Comparison of ENCODE assay signal across 13 cellular contexts in the genomic region with DNA sequence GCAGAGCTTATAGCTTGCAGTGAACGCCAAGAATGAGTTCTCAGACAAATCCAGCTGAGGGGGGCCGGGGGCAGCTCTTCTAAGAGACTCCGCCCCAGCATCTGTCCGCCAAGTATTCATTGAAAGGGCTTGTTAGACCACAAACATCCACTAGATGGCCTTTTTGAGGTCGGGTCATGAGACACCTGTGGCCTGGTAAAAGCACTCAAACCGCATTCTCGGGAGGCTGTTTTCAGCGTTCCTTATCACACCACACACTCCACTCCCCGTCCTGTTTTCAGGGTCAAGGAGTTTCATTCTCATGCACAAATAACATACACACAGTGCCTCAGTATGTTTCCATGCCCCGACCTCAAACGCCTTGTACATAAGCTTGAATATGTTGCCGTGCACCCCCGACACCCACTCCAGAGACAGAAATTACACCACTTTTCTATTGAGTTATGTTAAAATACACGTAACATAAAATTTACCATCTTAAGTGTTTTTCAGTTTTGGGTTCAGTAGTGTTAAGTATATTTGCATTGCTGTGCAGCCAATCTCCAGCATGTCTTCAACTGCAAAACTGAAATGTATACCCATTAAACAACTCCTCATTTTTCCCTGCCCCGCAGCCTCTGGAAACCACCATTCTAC. TPM values are rescaled to one million over a fixed set of nuclear protein-coding genes. Genes with fewer than 3 reads are reported as not detected.
A peak's percentile ranks its signal among the peaks of the same experiment; 100 is the strongest.
DNase-seq lines count a peak whose midpoint lies in the region; ATAC-seq, FAIRE-seq and TF ChIP-seq lines count a peak whose summit lies in the region.
"Not testable (repeated sequence)": the region's sequence is repeated elsewhere in the genome, so short reads cannot be mapped to it uniquely, and the experiment has no call there.
"Had no signal": no experiment of that assay in that cellular context is flagged by ENCODE, and none has a peak within 500 bp of the region (broad histone marks: within the 10 kb centered on the region; RNA-seq: fewer than 3 reads in every experiment).

No MANE protein-coding gene starts in this region.

- H3K4me1 Mint-ChIP-seq in activated B cell treated with CpG ODN at 0.5 μM for 24 hours, naive B cell: not testable (repeated sequence)

- CTCF ChIA-PET in activated B cell treated with CpG ODN at 0.5 μM for 24 hours (lab: Charles Lee), result not testable (repeated sequence)

- not testable (repeated sequence) for H3K9me3 Mint-ChIP-seq in activated B cell treated with CpG ODN at 0.5 μM for 24 hours, naive B cell

- H3K4me3 Mint-ChIP-seq in activated B cell treated with CpG ODN at 0.5 μM for 24 hours, naive B cell: not testable (repeated sequence)

- POLR2A ChIA-PET in activated B cell treated with CpG ODN at 0.5 μM for 24 hours (lab: Charles Lee), result not testable (repeated sequence)

- DNase-seq in activated B cell treated with CpG ODN at 0.5 μM for 24 hours, naive B cell: not testable (repeated sequence)

- FAIRE-seq in colon (lab: Jason Lieb, UNC), result peak; percentile 57

- ATAC-seq in GM18868 (IDR thresholded peaks at IDR 0.05; ENCODE audit: unreplicated experiment), result peak; percentile 70
- ATAC-seq in GM21423 (IDR thresholded peaks at IDR 0.05; ENCODE audit: unreplicated experiment), result peak; percentile 73
- ATAC-seq in HG02798 (IDR thresholded peaks at IDR 0.05; ENCODE audit: poor library complexity, unreplicated experiment), result peak; percentile 75
- ATAC-seq in HG03175 (IDR thresholded peaks at IDR 0.05; ENCODE audit: unreplicated experiment), result peak; percentile 83
- peak; percentile 67 for ATAC-seq in activated B cell treated with CpG ODN at 0.5 μM for 24 hours (ENCODE audit: low read depth)
- ATAC-seq in naive B cell (ENCODE audit: low read depth in 2 of 2), result peak; percentile 63 to 66

- not testable (repeated sequence) for H3K27me3 Mint-ChIP-seq in activated B cell treated with CpG ODN at 0.5 μM for 24 hours, naive B cell

- not testable (repeated sequence) for TF ChIP-seq CTCF in activated B cell treated with CpG ODN at 0.5 μM for 24 hours (IDR thresholded peaks at IDR 0.05)

- H3K36me3 Mint-ChIP-seq in activated B cell treated with CpG ODN at 0.5 μM for 24 hours (ENCODE audit: low read depth); naive B cell: not testable (repeated sequence)

- intact Hi-C loops in activated B cell treated with CpG ODN at 0.5 μM for 24 hours (cut with micrococcal nuclease), result not testable (repeated sequence)

- not testable (repeated sequence) for H3K27ac Mint-ChIP-seq in activated B cell treated with CpG ODN at 0.5 μM for 24 hours, naive B cell

RNA-seq across cellular contexts. Expression of gene CXorf49B, which starts 21.3 kb away (rescaled TPM):
- not detected in 2 replicates for total RNA-seq in activated B cell treated with CpG ODN at 0.5 μM for 24 hours
- not detected for polyA plus RNA-seq in naive B cell (ENCODE audit: low read depth in 6 of 6)
- total RNA-seq: activated CD4-positive, alpha-beta T cell treated with anti-CD3 and anti-CD28 coated beads, Interleukin-2, amount 10 ng/mL, durations not matched to agents 7 days and 5 days; Caco-2; epithelial cell of proximal tubule; foreskin keratinocyte; Right ventricle myocardium inferior; tibial nerve had no signal
- polyA plus RNA-seq: foreskin keratinocyte had no signal
